25 cellular contexts compared by ENCODE assay signal in the genomic region with DNA sequence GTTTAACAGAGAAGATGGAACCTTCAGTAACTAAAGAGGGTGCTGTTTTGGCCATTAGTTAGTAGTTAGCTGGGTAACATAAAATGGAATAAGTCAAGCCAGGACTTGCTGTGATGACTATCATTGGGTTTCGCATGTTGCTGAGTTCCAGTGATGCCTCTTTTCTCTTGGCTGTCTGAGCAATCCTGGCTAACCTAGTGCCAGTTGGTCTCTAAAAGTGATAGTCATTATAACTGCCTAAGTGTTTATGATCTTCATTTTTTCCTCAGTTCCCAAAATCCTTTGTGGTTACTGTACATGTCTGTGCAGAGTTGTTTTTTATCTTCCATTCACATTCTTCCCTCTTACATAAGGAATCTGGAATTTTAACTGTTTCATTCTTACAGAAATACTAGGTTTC. TPM values are rescaled to one million over a fixed set of nuclear protein-coding genes. Genes with fewer than 3 reads are reported as not detected.
DNase-seq lines count a peak whose midpoint lies in the region; ATAC-seq, FAIRE-seq and TF ChIP-seq lines count a peak whose summit lies in the region.
"Had no signal": no experiment of that assay in that cellular context is flagged by ENCODE, and none has a peak within 500 bp of the region (broad histone marks: within the 10 kb centered on the region; RNA-seq: fewer than 3 reads in every experiment).

No MANE protein-coding gene starts in this region.

- peak; percentile 55 for DNase-seq in AG04449 (ENCODE audit: low read depth, low spot score)
- DNase-seq in EH (ENCODE audit: low read depth), result peak; percentile 74
- DNase-seq in amniotic epithelial cell (ENCODE audit: low read depth), result peak; percentile 73
- DNase-seq in fibroblast of pulmonary artery (ENCODE audit: low read depth), result peak; percentile 26
- DNase-seq in A172 (ENCODE audit: low spot score), result no peak
- no peak for DNase-seq in D721Med (ENCODE audit: insufficient read length, low spot score)
- DNase-seq: activated CD4-positive, alpha-beta memory T cell treated with anti-CD3 and anti-CD28 coated beads, Interleukin-2, amount 10 ng/mL, durations not matched to agents 7 days and 5 days; AML-193; caudate nucleus; islet precursor cell; naive B cell; NCI-H1436; NCI-H69; ovary; right lobe of liver; SHP77; thyroid gland; WERI-Rb-1 had no signal

- CTCF ChIA-PET in AG04449 (lab: Yijun Ruan, JAX), result interaction anchor here (1.1 to 1.3 kb wide), 2 partner anchors 11 to 15 kb away, joined by 3 read pairs; no protein-coding TSS in a partner anchor

- no peak for FAIRE-seq in D721Med (lab: Jason Lieb, UNC)
- FAIRE-seq: G401.6, GM12878, GM19239, H1 had no signal

- no peak for ATAC-seq in GM21717 (IDR thresholded peaks at IDR 0.05; ENCODE audit: unreplicated experiment)
- ATAC-seq in HG02623 (IDR thresholded peaks at IDR 0.05; ENCODE audit: unreplicated experiment), result no peak
- ATAC-seq: GM12878; right lobe of liver; stimulated activated memory B cell treated with anti-CD40 and anti-IgM and Interleukin-4, amounts not matched to agents 10 μg/mL and 1 μg/mL and 100 μg/mL, for 72 hours had no signal

- TF ChIP-seq CTCF in AG04449 (IDR thresholded peaks at IDR 0.05; ENCODE audit: insufficient read depth, low read length, missing control alignments) (no peak), fibroblast of pulmonary artery (IDR thresholded peaks at IDR 0.05; ENCODE audit: low read length, missing control alignments) (no peak), D721Med (IDR thresholded peaks at IDR 0.05; ENCODE audit: insufficient read depth, missing control alignments) (no peak)

- H3K4me3 ChIP-seq in AG04449 (ENCODE audit: low read depth, low read length) (no peak overlapping the region), fibroblast of pulmonary artery (replicated peaks; ENCODE audit: low read depth, low read length) (no peak overlapping the region)
- H3K4me3 ChIP-seq: GM12878, ovary, right lobe of liver, thyroid gland had no signal

- POLR2A ChIA-PET in AG04449 (lab: Yijun Ruan, JAX), result no interaction called here

RNA-seq across cellular contexts. Expression of gene WDR43, which starts 33.4 kb away (rescaled TPM):
- 90.2 and 106 TPM in 2 replicates for total RNA-seq in A172 (2014; rRNA removed; shearing (Covaris generic))

RNA-seq across cellular contexts. Expression of gene TOGARAM2, which starts 53.2 kb away (rescaled TPM):
- total RNA-seq in A172 (2014; rRNA removed; shearing (Covaris generic)), result 0.69 and 1.9 TPM in 2 replicates

RNA-seq across cellular contexts. Expression of gene TRMT61B, which starts 57.8 kb away (rescaled TPM):
- total RNA-seq in A172 (2014; rRNA removed; shearing (Covaris generic)), result 17.6 and 26.9 TPM in 2 replicates

Comparison
In these comparisons a context has a peak if more than half of its experiments do, and no peak if none do; other contexts are left out.
1. DNase-seq: peak in AG04449 (single experiment), EH (single experiment), amniotic epithelial cell (single experiment) and fibroblast of pulmonary artery (single experiment); none in A172 (single experiment) and D721Med (single experiment).